ENCODE assay signal across 13 cellular contexts in the genomic region with DNA sequence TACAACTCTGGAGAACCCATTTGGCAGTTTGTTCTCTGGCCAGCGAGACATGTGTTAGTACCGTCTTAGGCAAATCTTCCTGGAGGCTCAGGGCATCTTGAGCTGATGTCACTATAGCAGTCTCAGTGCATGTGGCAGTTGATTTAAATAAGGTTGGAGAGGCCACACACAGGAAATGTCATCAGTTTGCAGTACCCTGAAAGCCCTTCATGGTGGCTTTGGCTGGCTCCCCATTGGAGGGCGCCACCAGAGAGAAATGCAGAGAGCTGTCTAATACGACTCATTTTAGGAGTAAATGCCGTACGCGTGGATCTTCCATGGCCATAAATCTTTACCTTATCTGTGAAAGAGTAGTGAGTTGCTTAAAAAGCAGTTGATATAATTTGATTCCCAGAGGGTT.
"Had no signal": no experiment of that assay in that cellular context is flagged by ENCODE, and none has a peak within 500 bp of the region (broad histone marks: within the 10 kb centered on the region; RNA-seq: fewer than 3 reads in every experiment).

No MANE protein-coding gene starts in this region.

- H3K4me1 ChIP-seq: adrenal gland had no signal

- H3K4me3 ChIP-seq: adrenal gland, gastrocnemius medialis, heart right ventricle, mucosa of descending colon, spleen had no signal

- DNase-seq: activated CD4-positive, CD25-positive, alpha-beta regulatory T cell treated with anti-CD3 and anti-CD28 coated beads, Interleukin-2, amount 50 U/mL, for 72 hours; activated naive CD4-positive, alpha-beta T cell treated with anti-CD3 and anti-CD28 coated beads, Interleukin-2, amount 50 U/mL, for 16 hours; adrenal gland; gastrocnemius medialis; heart right ventricle; mucosa of descending colon; naive thymus-derived CD8-positive, alpha-beta T cell; right cardiac atrium; spleen; stimulated activated CD4-positive, alpha-beta T cell treated with anti-CD3 and anti-CD28 coated beads, Interleukin-2, amount 100 ng/mL, for 24 hours; stimulated activated naive CD4-positive, alpha-beta T cell treated with Interleukin-2 at 50 U/mL for 16 hours had no signal

- H3K27me3 Mint-ChIP-seq: type B pancreatic cell had no signal

- H3K9me3 ChIP-seq: adrenal gland, gastrocnemius medialis, mucosa of descending colon had no signal

- H3K27me3 ChIP-seq: adrenal gland, gastrocnemius medialis, heart right ventricle had no signal

- H3K27ac ChIP-seq: adrenal gland, gastrocnemius medialis, heart right ventricle, spleen had no signal

- ATAC-seq: activated T-helper 17 cell treated with anti-CD3 and anti-CD28 coated beads, Interleukin-2, amount 50 U/mL, for 72 hours; gastrocnemius medialis; heart right ventricle; mucosa of descending colon; naive thymus-derived CD8-positive, alpha-beta T cell; right cardiac atrium had no signal

- H3K27ac Mint-ChIP-seq: activated T-helper 17 cell treated with anti-CD3 and anti-CD28 coated beads, Interleukin-2, amount 50 U/mL, for 72 hours; type B pancreatic cell had no signal

- H3K36me3 ChIP-seq: gastrocnemius medialis had no signal

- H3K4me3 Mint-ChIP-seq: activated T-helper 17 cell treated with anti-CD3 and anti-CD28 coated beads, Interleukin-2, amount 50 U/mL, for 72 hours; naive thymus-derived CD8-positive, alpha-beta T cell; type B pancreatic cell had no signal
